25 cellular contexts compared by ENCODE assay signal in genomic region chr9:120138955-120139354, GRCh38.
"Had no signal": no experiment of that assay in that cellular context is flagged by ENCODE, and none has a peak within 500 bp of the region (broad histone marks: within the 10 kb centered on the region; RNA-seq: fewer than 3 reads in every experiment).

No MANE protein-coding gene starts in this region.

- H2AFZ ChIP-seq: hepatocyte had no signal

- H3K79me2 ChIP-seq: hepatocyte had no signal

- DNase-seq: cortex of kidney; effector CD8-positive, alpha-beta T cell; effector memory CD8-positive, alpha-beta T cell; endodermal cell; foreskin keratinocyte; heart left ventricle; hypothalamus; immature natural killer cell; islet precursor cell; kidney; kidney glomerular epithelial cell; left lung; left ventricle myocardium superior; lower lobe of right lung; mesenchymal stem cell; mucosa of descending colon; naive B cell; naive thymus-derived CD8-positive, alpha-beta T cell had no signal

- H3K27ac ChIP-seq: epithelial cell of prostate, esophagus muscularis mucosa, foreskin keratinocyte, gastroesophageal sphincter, heart left ventricle, hepatocyte, left lung, lower lobe of right lung had no signal

- ATAC-seq: effector memory CD8-positive, alpha-beta T cell; foreskin keratinocyte; gastroesophageal sphincter; heart left ventricle; left lung; left ventricle myocardium superior; lower lobe of right lung; mucosa of descending colon; naive thymus-derived CD8-positive, alpha-beta T cell had no signal

- H3K36me3 ChIP-seq: esophagus muscularis mucosa, gastroesophageal sphincter, heart left ventricle, left lung, lower lobe of right lung had no signal

- H3K4me2 ChIP-seq: hepatocyte had no signal

- H3K4me1 ChIP-seq: esophagus muscularis mucosa, foreskin keratinocyte, gastroesophageal sphincter, heart left ventricle, left lung, lower lobe of right lung had no signal

- FAIRE-seq: colon, endometrium, frontal cortex, kidney had no signal

- H3K27me3 ChIP-seq: esophagus muscularis mucosa, foreskin keratinocyte, hepatocyte, left lung had no signal

- H3K4me3 ChIP-seq: esophagus muscularis mucosa, gastroesophageal sphincter, heart left ventricle, hepatocyte, left lung, lower lobe of right lung, mucosa of descending colon had no signal

- H3K9me3 ChIP-seq: esophagus muscularis mucosa, lower lobe of right lung had no signal
